8 cellular contexts compared by ENCODE assay signal in the genomic region with DNA sequence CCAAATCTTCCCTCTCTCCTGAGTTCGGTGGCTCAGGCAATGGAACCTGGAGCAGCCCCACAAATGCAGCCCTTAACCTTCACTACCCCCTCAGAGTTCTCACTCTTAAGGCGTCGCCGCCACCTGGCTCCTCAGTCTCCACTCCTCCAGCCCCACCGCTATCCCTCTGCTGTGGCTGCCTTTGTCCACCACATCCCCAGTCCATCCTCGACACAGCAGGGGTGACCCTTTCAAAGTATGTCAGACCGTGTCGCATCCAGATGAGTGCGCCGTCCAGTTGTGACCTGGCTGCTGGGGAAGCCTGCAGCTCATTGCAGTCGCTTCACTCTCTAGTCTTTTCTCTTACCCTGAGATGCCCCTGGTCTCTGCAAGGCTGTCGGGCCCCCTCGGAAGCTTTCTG. TPM values are rescaled to one million over a fixed set of nuclear protein-coding genes. Genes with fewer than 3 reads are reported as not detected.
DNase-seq lines count a peak whose midpoint lies in the region; ATAC-seq and TF ChIP-seq lines count a peak whose summit lies in the region.

No MANE protein-coding gene starts in this region.

- TF ChIP-seq POLR2A in esophagus squamous epithelium (IDR thresholded peaks at IDR 0.05) (no peak), sigmoid colon (IDR thresholded peaks at IDR 0.05) (no peak)

- H3K4me2 ChIP-seq in PC-3 (ENCODE audit: low read length) = peak overlapping the region; percentile 97

- POLR2A ChIA-PET in PC-3 (lab: Charles Lee; ENCODE audit: unreplicated experiment) = interaction anchor here (0.5 kb wide), 1 partner anchor 21 kb away, joined by 3 read pairs; no protein-coding TSS in a partner anchor

- BruUV-seq in PC-3 (replicated peaks; lab: Mats Ljungman, UMichigan) = no TSS peak

- H3K27ac ChIP-seq in PC-3 (ENCODE audit: low read length) (no peak overlapping the region), esophagus squamous epithelium (no peak overlapping the region), sigmoid colon (peak overlapping the region in 1 of 4 donors; percentile 88)

- DNase-seq in GM12865 (ENCODE audit: low read depth) = no peak
- no peak for DNase-seq in PC-3
- no peak for DNase-seq in esophagus squamous epithelium (lab: John Stamatoyannopoulos, UW)
- no peak for DNase-seq in sigmoid colon
- no peak for DNase-seq in NCI-H510A treated with DMSO at 0.1 percent for 48 hours (lab: John Stamatoyannopoulos, UW)
- DNase-seq in superior temporal gyrus (ENCODE audit: extremely low spot score) = no peak

- ATAC-seq in PC-3 = no peak; the same call in 1 of the 2 replicates
- no peak for ATAC-seq in GM21447 (IDR thresholded peaks at IDR 0.05; ENCODE audit: unreplicated experiment)
- ATAC-seq in HG02759 (IDR thresholded peaks at IDR 0.05; ENCODE audit: unreplicated experiment) = no peak

- H3K27me3 ChIP-seq in PC-3 (ENCODE audit: low read length) = no peaks in the 10 kb centered on the region
- H3K27me3 ChIP-seq in esophagus squamous epithelium = no peaks in the 10 kb centered on the region
- H3K27me3 ChIP-seq in sigmoid colon = no peaks in the 10 kb centered on the region

- no peak overlapping the region for H2AFZ ChIP-seq in PC-3 (ENCODE audit: low read length)

- H3K9ac ChIP-seq in PC-3 (ENCODE audit: low read length) = peak overlapping the region; percentile 99; the same call in 1 of the 2 replicates

- intact Hi-C loops in PC-3 (cut with micrococcal nuclease) (no loop called here), esophagus squamous epithelium (cut with DNase I) (loop anchor here (5.0 kb wide), 1 partner anchor 57 kb away; no protein-coding TSS in a partner anchor), sigmoid colon (cut with DNase I) (loop anchor here (5.0 kb wide), 2 partner anchors 57 to 177 kb away; a partner anchor contains a TSS)

- peak overlapping the region; percentile 89 for H3K4me3 ChIP-seq in GM12865 (ENCODE audit: low read depth, low read length)
- peak overlapping the region; percentile 98 for H3K4me3 ChIP-seq in PC-3 (ENCODE audit: low read length)
- peak overlapping the region in 3 of 4 donors; percentile 81 to 98 (median 94) for H3K4me3 ChIP-seq in esophagus squamous epithelium
- peak overlapping the region; percentile 80 to 98 (median 90) for H3K4me3 ChIP-seq in sigmoid colon

- TF ChIP-seq EP300 in sigmoid colon (IDR thresholded peaks at IDR 0.05) = no peak

- TF ChIP-seq CTCF in GM12865 (IDR thresholded peaks at IDR 0.05; ENCODE audit: insufficient read depth, low read depth, low read length, missing control alignments) (no peak), PC-3 (conservative IDR thresholded peaks at IDR 0.05; ENCODE audit: low read depth, low read length) (no peak), esophagus squamous epithelium (IDR thresholded peaks at IDR 0.05) (no peak), sigmoid colon (IDR thresholded peaks at IDR 0.05) (no peak)

- CTCF ChIA-PET in PC-3 (lab: Charles Lee) = no interaction called here

- H3K9me3 ChIP-seq in PC-3 (ENCODE audit: low read length) (no peaks in the 10 kb centered on the region), esophagus squamous epithelium (no peaks in the 10 kb centered on the region), sigmoid colon (no peaks in the 10 kb centered on the region)

- no peaks in the 10 kb centered on the region for H4K20me1 ChIP-seq in PC-3 (ENCODE audit: low read length)

- peaks cover 70% of the 10 kb centered on the region for H3K79me2 ChIP-seq in PC-3 (ENCODE audit: low read length)

- peaks cover 11% of the 10 kb centered on the region for H3K4me1 ChIP-seq in PC-3 (ENCODE audit: insufficient read depth, low read length)
- H3K4me1 ChIP-seq in esophagus squamous epithelium = peaks cover 27 to 82% (median 44%) of the 10 kb centered on the region in 3 donors
- peaks cover 0 to 66% (median 59%) of the 10 kb centered on the region in 4 donors for H3K4me1 ChIP-seq in sigmoid colon

- H3F3A ChIP-seq in PC-3 (ENCODE audit: low read length, unreplicated experiment) = no peaks in the 10 kb centered on the region

- no peaks in the 10 kb centered on the region; the same call in 1 of the 2 replicates for H3K36me3 ChIP-seq in PC-3 (ENCODE audit: low read depth, low read length)
- peaks cover 0 to 28% (median 0%) of the 10 kb centered on the region in 3 donors for H3K36me3 ChIP-seq in esophagus squamous epithelium
- H3K36me3 ChIP-seq in sigmoid colon = peaks cover 0 to 11% (median 3%) of the 10 kb centered on the region in 4 donors

- no peaks in the 10 kb centered on the region for H3K9me2 ChIP-seq in PC-3 (replicated peaks; ENCODE audit: low read length)

- 58 to 59% methylated on average over 8 to 12 of the region's 13 CpGs for WGBS in esophagus squamous epithelium, 2 donors
- 14 to 57% methylated on average over 13 of the region's 13 CpGs for WGBS in sigmoid colon, 2 donors

RNA-seq across cellular contexts. Expression of a gene that starts 1.0 kb away (rescaled TPM):
- 28.6 and 32.2 TPM in 2 replicates for total RNA-seq in PC-3 (2014; rRNA removed)
- total RNA-seq in esophagus squamous epithelium = 10 to 100 TPM; 14.7 to 37.7 (median 36.2) TPM
- total RNA-seq in sigmoid colon = 10 to 100 TPM; 14.6 to 47.4 (median 24.0) TPM
- polyA plus RNA-seq in sigmoid colon = 100 to 1,000 TPM in 1 of 3 donors, 10 to 100 TPM in 1, 1 to 10 TPM in 1; 6.0 to 145 (median 12.0) TPM

RNA-seq across cellular contexts. Expression of a gene that starts 1.1 kb away (rescaled TPM):
- total RNA-seq in PC-3 (2014; rRNA removed) = 204 and 282 TPM in 2 replicates
- 100 to 1,000 TPM in 3 of 4 donors, 10 to 100 TPM in 1; 97.8 to 163 (median 128) TPM for total RNA-seq in esophagus squamous epithelium
- 100 to 1,000 TPM in 2 of 4 donors, 10 to 100 TPM in 2; 51.5 to 139 (median 100) TPM for total RNA-seq in sigmoid colon
- 100 to 1,000 TPM; 234 to 427 (median 235) TPM for polyA plus RNA-seq in sigmoid colon

RNA-seq across cellular contexts. Expression of a gene that starts 21.6 kb away (rescaled TPM):
- 0.58 TPM in 1 of 2 replicates, not detected in the other for total RNA-seq in PC-3 (2014; rRNA removed)
- total RNA-seq in esophagus squamous epithelium = under 1 TPM in 1 of 4 donors, not detected in 3; 0.09 TPM
- under 1 TPM in 1 of 4 donors, not detected in 3; 0.14 TPM for total RNA-seq in sigmoid colon
- under 1 TPM in 1 of 3 donors, not detected in 2; 0.70 TPM for polyA plus RNA-seq in sigmoid colon

RNA-seq across cellular contexts. Expression of a gene that starts 30.5 kb away (rescaled TPM):
- 0.17 TPM in 1 of 2 replicates, not detected in the other for total RNA-seq in PC-3 (2014; rRNA removed)
- total RNA-seq in esophagus squamous epithelium = under 1 TPM in 1 of 4 donors, not detected in 3; 0.19 TPM
- total RNA-seq in sigmoid colon = under 1 TPM in 3 of 4 donors, not detected in 1; 0.16 to 0.68 (median 0.28) TPM
- polyA plus RNA-seq in sigmoid colon = under 1 TPM in 1 of 3 donors, not detected in 2; 0.26 TPM

RNA-seq across cellular contexts. Expression of a gene that starts 47.6 kb away (rescaled TPM):
- not detected in 2 replicates for total RNA-seq in PC-3 (2014; rRNA removed)
- total RNA-seq in esophagus squamous epithelium = under 1 TPM in 3 of 4 donors, not detected in 1; 0.32 to 0.40 (median 0.38) TPM
- under 1 TPM; 0.41 to 0.82 (median 0.63) TPM for total RNA-seq in sigmoid colon
- under 1 TPM; under 0.01 to 0.74 (median 0.46) TPM for polyA plus RNA-seq in sigmoid colon
